In genomic region chr3:172410702-172411477, GRCh38 we compare ENCODE assay signal across 2 cellular contexts.
TF ChIP-seq lines count a peak whose summit lies in the region.

No MANE protein-coding gene starts in this region.

TF ChIP-seq in GM12878, 131 proteins besides CTCF, POLR2A, EP300 and RAD21:
- TF ChIP-seq RB1 (IDR thresholded peaks at IDR 0.05; ENCODE audit: borderline replicate concordance) (no peak), SMC3 (IDR thresholded peaks at IDR 0.05; ENCODE audit: borderline replicate concordance, low read length) (no peak)

TF ChIP-seq in HepG2, 621 proteins besides CTCF, POLR2A, EP300 and RAD21:
- TF ChIP-seq ZNF7 (CRISPR knock-in tag; IDR thresholded peaks at IDR 0.05), result no peak
- TF ChIP-seq ZNF512B (CRISPR knock-in tag; IDR thresholded peaks at IDR 0.05; ENCODE audit: borderline replicate concordance), result no peak
- no peak for TF ChIP-seq FOXP1 (IDR thresholded peaks at IDR 0.05)
- no peak for TF ChIP-seq FOXP1 (CRISPR knock-in tag; IDR thresholded peaks at IDR 0.05)
- TF ChIP-seq ZNF138 (CRISPR knock-in tag; IDR thresholded peaks at IDR 0.05; ENCODE audit: low read depth), result no peak
- no peak for TF ChIP-seq ZC3H13 (CRISPR knock-in tag; IDR thresholded peaks at IDR 0.05)
- TF ChIP-seq NKX3-1 (CRISPR knock-in tag; IDR thresholded peaks at IDR 0.05), result no peak
- TF ChIP-seq MYPOP (CRISPR knock-in tag; IDR thresholded peaks at IDR 0.05), result no peak
- no peak for TF ChIP-seq KAT8 (CRISPR knock-in tag; IDR thresholded peaks at IDR 0.05)
- no peak for TF ChIP-seq CEBPG (CRISPR knock-in tag; IDR thresholded peaks at IDR 0.05)
- no peak for TF ChIP-seq ZNF468 (CRISPR knock-in tag; IDR thresholded peaks at IDR 0.05)
- peak; percentile 63 for TF ChIP-seq RBM22 (optimal IDR thresholded peaks at IDR 0.05; ENCODE audit: low read length)
- TF ChIP-seq HOXA3 (CRISPR knock-in tag; IDR thresholded peaks at IDR 0.05), result no peak
- TF ChIP-seq AGO1 (IDR thresholded peaks at IDR 0.05; ENCODE audit: low read depth, low read length, poor library complexity, severe bottlenecking), result peak; percentile 84
- TF ChIP-seq TEAD2 (CRISPR knock-in tag; IDR thresholded peaks at IDR 0.05), result no peak
- no peak for TF ChIP-seq BORCS8-MEF2B (CRISPR knock-in tag; IDR thresholded peaks at IDR 0.05)
- TF ChIP-seq GTF3A (CRISPR knock-in tag; conservative IDR thresholded peaks at IDR 0.05), result no peak
- no peak for TF ChIP-seq FOXO4 (CRISPR knock-in tag; conservative IDR thresholded peaks at IDR 0.05)
- TF ChIP-seq KDM2A (CRISPR knock-in tag; IDR thresholded peaks at IDR 0.05; ENCODE audit: borderline replicate concordance, low read depth), result peak; percentile 45; the same call in 1 of the 2 replicates
- TF ChIP-seq, protein P1, sequence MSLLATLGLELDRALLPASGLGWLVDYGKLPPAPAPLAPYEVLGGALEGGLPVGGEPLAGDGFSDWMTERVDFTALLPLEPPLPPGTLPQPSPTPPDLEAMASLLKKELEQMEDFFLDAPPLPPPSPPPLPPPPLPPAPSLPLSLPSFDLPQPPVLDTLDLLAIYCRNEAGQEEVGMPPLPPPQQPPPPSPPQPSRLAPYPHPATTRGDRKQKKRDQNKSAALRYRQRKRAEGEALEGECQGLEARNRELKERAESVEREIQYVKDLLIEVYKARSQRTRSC (CRISPR knock-in tag; IDR thresholded peaks at IDR 0.05; ENCODE audit: low read depth), result no peak
- no peak for TF ChIP-seq MNT (IDR thresholded peaks at IDR 0.05)
- TF ChIP-seq ZNF264 (CRISPR knock-in tag; IDR thresholded peaks at IDR 0.05), result no peak
- no peak for TF ChIP-seq BRCA1 (CRISPR knock-in tag; IDR thresholded peaks at IDR 0.05)
- TF ChIP-seq JARID2 (CRISPR knock-in tag; IDR thresholded peaks at IDR 0.05; ENCODE audit: insufficient replicate concordance), result no peak
- TF ChIP-seq PTBP1 (IDR thresholded peaks at IDR 0.05; ENCODE audit: low read depth, low read length, poor library complexity, severe bottlenecking), result no peak
- no peak for TF ChIP-seq GATAD1 (CRISPR knock-in tag; IDR thresholded peaks at IDR 0.05)
- TF ChIP-seq ZNF629 (CRISPR knock-in tag; conservative IDR thresholded peaks at IDR 0.05), result no peak
- TF ChIP-seq, protein P2, sequence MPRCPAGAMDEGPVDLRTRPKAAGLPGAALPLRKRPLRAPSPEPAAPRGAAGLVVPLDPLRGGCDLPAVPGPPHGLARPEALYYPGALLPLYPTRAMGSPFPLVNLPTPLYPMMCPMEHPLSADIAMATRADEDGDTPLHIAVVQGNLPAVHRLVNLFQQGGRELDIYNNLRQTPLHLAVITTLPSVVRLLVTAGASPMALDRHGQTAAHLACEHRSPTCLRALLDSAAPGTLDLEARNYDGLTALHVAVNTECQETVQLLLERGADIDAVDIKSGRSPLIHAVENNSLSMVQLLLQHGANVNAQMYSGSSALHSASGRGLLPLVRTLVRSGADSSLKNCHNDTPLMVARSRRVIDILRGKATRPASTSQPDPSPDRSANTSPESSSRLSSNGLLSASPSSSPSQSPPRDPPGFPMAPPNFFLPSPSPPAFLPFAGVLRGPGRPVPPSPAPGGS (CRISPR knock-in tag; IDR thresholded peaks at IDR 0.05), result no peak
- no peak for TF ChIP-seq NR2C2 (CRISPR knock-in tag; IDR thresholded peaks at IDR 0.05; ENCODE audit: borderline replicate concordance)
- TF ChIP-seq HNRNPH1 (optimal IDR thresholded peaks at IDR 0.05; ENCODE audit: low read depth, low read length), result no peak
- peak; percentile 63 for TF ChIP-seq POLR2G (IDR thresholded peaks at IDR 0.05; ENCODE audit: low read depth, low read length)
- TF ChIP-seq STAT5B (CRISPR knock-in tag; IDR thresholded peaks at IDR 0.05), result no peak
- no peak for TF ChIP-seq SAFB2 (CRISPR knock-in tag; IDR thresholded peaks at IDR 0.05; ENCODE audit: borderline replicate concordance, low read depth)
- TF ChIP-seq HINFP (CRISPR knock-in tag; IDR thresholded peaks at IDR 0.05; ENCODE audit: low read depth), result no peak
- TF ChIP-seq, protein P3, sequence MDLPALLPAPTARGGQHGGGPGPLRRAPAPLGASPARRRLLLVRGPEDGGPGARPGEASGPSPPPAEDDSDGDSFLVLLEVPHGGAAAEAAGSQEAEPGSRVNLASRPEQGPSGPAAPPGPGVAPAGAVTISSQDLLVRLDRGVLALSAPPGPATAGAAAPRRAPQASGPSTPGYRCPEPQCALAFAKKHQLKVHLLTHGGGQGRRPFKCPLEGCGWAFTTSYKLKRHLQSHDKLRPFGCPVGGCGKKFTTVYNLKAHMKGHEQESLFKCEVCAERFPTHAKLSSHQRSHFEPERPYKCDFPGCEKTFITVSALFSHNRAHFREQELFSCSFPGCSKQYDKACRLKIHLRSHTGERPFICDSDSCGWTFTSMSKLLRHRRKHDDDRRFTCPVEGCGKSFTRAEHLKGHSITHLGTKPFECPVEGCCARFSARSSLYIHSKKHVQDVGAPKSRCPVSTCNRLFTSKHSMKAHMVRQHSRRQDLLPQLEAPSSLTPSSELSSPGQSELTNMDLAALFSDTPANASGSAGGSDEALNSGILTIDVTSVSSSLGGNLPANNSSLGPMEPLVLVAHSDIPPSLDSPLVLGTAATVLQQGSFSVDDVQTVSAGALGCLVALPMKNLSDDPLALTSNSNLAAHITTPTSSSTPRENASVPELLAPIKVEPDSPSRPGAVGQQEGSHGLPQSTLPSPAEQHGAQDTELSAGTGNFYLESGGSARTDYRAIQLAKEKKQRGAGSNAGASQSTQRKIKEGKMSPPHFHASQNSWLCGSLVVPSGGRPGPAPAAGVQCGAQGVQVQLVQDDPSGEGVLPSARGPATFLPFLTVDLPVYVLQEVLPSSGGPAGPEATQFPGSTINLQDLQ (CRISPR knock-in tag; IDR thresholded peaks at IDR 0.05), result no peak
- TF ChIP-seq SRSF1 (optimal IDR thresholded peaks at IDR 0.05; ENCODE audit: low read depth, low read length), result peak; percentile 34
- TF ChIP-seq PRPF4 (IDR thresholded peaks at IDR 0.05; ENCODE audit: low read depth, low read length, poor library complexity, severe bottlenecking), result no peak
- peak; percentile 10 for TF ChIP-seq HNRNPLL (IDR thresholded peaks at IDR 0.05; ENCODE audit: low read depth, low read length, poor library complexity, severe bottlenecking)
- TF ChIP-seq ZFX (CRISPR knock-in tag; IDR thresholded peaks at IDR 0.05; ENCODE audit: low read depth), result no peak
- no peak for TF ChIP-seq ZNF577 (CRISPR knock-in tag; IDR thresholded peaks at IDR 0.05; ENCODE audit: borderline replicate concordance, low read depth)
- TF ChIP-seq CBFB (CRISPR knock-in tag; IDR thresholded peaks at IDR 0.05), result no peak
- no peak for TF ChIP-seq ZNF713 (CRISPR knock-in tag; IDR thresholded peaks at IDR 0.05)
- peak; percentile 98 for TF ChIP-seq AGO2 (optimal IDR thresholded peaks at IDR 0.05; ENCODE audit: low read depth, low read length)
- TF ChIP-seq PITX1 (CRISPR knock-in tag; IDR thresholded peaks at IDR 0.05), result no peak
- no peak for TF ChIP-seq FOXA1 (IDR thresholded peaks at IDR 0.05)
- TF ChIP-seq FOXA1 (CRISPR knock-in tag; IDR thresholded peaks at IDR 0.05), result no peak
- TF ChIP-seq NFIC (IDR thresholded peaks at IDR 0.05; ENCODE audit: low read length), result no peak
- TF ChIP-seq HOXD1 (CRISPR knock-in tag; IDR thresholded peaks at IDR 0.05), result no peak
